Comparison of ENCODE assay signal across 31 cellular contexts in the genomic region with DNA sequence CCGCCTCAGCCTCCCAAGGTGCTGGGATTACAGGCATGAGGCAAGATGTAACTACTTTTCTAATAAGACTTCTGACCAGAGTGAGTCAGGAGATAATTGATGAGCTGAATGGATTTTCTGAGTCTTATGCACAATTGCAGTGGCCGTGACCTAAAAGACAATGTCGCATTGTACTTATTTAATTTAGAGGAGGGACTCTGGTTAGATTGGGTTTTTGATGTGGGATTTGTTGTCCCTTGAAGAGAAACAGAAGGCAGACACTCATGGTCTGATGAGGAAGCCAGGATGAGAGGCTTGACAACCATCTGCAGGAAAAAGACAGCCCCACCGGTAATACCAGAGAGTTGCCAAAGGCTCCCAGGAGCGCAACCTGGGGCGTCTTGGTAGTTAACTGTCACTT.
"Had no signal": no experiment of that assay in that cellular context is flagged by ENCODE, and none has a peak within 500 bp of the region (broad histone marks: within the 10 kb centered on the region; RNA-seq: fewer than 3 reads in every experiment).

No MANE protein-coding gene starts in this region.

- H3K4me3 ChIP-seq: ascending aorta, cardiac muscle cell, K562, PC-9 had no signal

- H3K36me3 ChIP-seq: ascending aorta, cardiac muscle cell, WERI-Rb-1 had no signal

- DNase-seq: activated CD4-positive, alpha-beta memory T cell treated with anti-CD3 and anti-CD28 coated beads, Interleukin-2, amount 10 ng/mL, durations not matched to agents 7 days and 5 days; activated CD4-positive, alpha-beta T cell treated with anti-CD3 and anti-CD28 coated beads for 1 hour; activated CD4-positive, alpha-beta T cell treated with anti-CD3 and anti-CD28 coated beads for 48 hours; activated CD4-positive, CD25-positive, alpha-beta regulatory T cell; activated CD8-positive, alpha-beta memory T cell treated with anti-CD3 and anti-CD28 coated beads for 24 hours; activated CD8-positive, alpha-beta memory T cell treated with anti-CD3 and anti-CD28 coated beads, Interleukin-2, amount 10 ng/mL, durations not matched to agents 7 days and 5 days; activated CD8-positive, alpha-beta memory T cell treated with anti-CD3 and anti-CD28 coated beads, Interleukin-2, amount 50 U/mL, for 48 hours; activated effector memory CD4-positive, alpha-beta T cell treated with Interleukin-2 at 50 U/mL for 16 hours; activated naive CD4-positive, alpha-beta T cell treated with anti-CD3 and anti-CD28 coated beads, Interleukin-2, amount 10 ng/mL, durations not matched to agents 7 days and 5 days; activated T-cell treated with anti-CD3 and anti-CD28 coated beads, Interleukin-2, amount 50 U/mL, for 48 hours; amygdala; NCI-H1105; NCI-H1436 treated with DMSO at 0.1 percent for 48 hours; NCI-H187; NCI-H2029 treated with DMSO at 0.1 percent for 48 hours; NCI-H2107; NCI-H226; NCI-H446 treated with DMSO at 0.1 percent for 48 hours; PC-9; SIG-M5; T-helper 1 cell; T-helper 2 cell; T-helper 9 cell; WERI-Rb-1 had no signal

- H3K9me3 ChIP-seq: ascending aorta had no signal

- H3K27ac ChIP-seq: ascending aorta, cardiac muscle cell, PC-9, RWPE1, WERI-Rb-1 had no signal

- ATAC-seq: activated CD8-positive, alpha-beta memory T cell treated with anti-CD3 and anti-CD28 coated beads, Interleukin-2, amount 10 ng/mL, durations not matched to agents 7 days and 5 days; K562; Right ventricle myocardium inferior; SK-N-SH treated with all-trans-retinoic acid at 6 μM for 48 hours had no signal

- FAIRE-seq: K562, RCC 7860 had no signal

- H3K4me2 ChIP-seq: PC-9 had no signal

- H2AFZ ChIP-seq: PC-9 had no signal

- H3K27me3 ChIP-seq: ascending aorta, cardiac muscle cell had no signal

- H3K4me1 ChIP-seq: ascending aorta had no signal
